35 cellular contexts compared by ENCODE assay signal in the genomic region with DNA sequence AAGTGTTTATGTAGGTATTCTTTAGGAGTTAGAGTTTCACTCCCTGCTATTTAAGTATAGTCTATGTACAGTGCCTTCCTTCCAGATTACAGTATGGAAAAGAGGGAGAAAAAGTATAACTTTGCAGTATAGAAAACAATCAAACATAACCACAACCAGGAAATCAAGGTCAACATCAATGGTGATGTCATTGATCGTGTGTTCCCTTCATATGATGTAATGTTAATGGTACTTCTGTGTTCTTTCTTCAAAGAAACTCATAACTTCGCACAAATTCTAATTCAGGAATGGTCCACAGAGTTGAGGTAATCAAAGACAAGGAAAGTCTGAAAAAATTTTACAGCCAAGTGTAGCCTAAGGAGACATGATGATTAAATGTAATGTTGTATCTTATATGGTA.
"Had no signal": no experiment of that assay in that cellular context is flagged by ENCODE, and none has a peak within 500 bp of the region (broad histone marks: within the 10 kb centered on the region; RNA-seq: fewer than 3 reads in every experiment).

No MANE protein-coding gene starts in this region.

- DNase-seq: Kasumi-1, MG63, MM.1S, MV-4-11, NCI-H1048, NCI-H1092, NCI-H1092 treated with DMSO at 0.1 percent for 48 hours, NCI-H1105, NCI-H1105 treated with DMSO at 0.1 percent for 48 hours, NCI-H1417, NCI-H1417 treated with DMSO at 0.1 percent for 48 hours, NCI-H1436, NCI-H1436 treated with DMSO at 0.1 percent for 48 hours, NCI-H146, NCI-H1694, NCI-H1694 treated with DMSO at 0.1 percent for 48 hours, NCI-H187, NCI-H187 treated with DMSO at 0.1 percent for 48 hours, NCI-H1930, NCI-H2029, NCI-H2029 treated with DMSO at 0.1 percent for 48 hours, NCI-H2081, NCI-H2081 treated with DMSO at 0.1 percent for 48 hours, NCI-H2107, NCI-H2171, NCI-H2171 treated with DMSO at 0.1 percent for 48 hours, NCI-H2227 treated with DMSO at 0.1 percent for 48 hours, NCI-H226, NCI-H345, NCI-H446, NCI-H446 treated with DMSO at 0.1 percent for 48 hours, NCI-H510A, NCI-H510A treated with DMSO at 0.1 percent for 48 hours, NCI-H524, NCI-H524 treated with DMSO at 0.1 percent for 48 hours had no signal

- H3K4me3 ChIP-seq: MG63 had no signal

- H3K27me3 ChIP-seq: MG63 had no signal

- H3K9me3 ChIP-seq: MG63 had no signal

- H3K36me3 ChIP-seq: MG63 had no signal
